ENCODE assay signal across 8 cellular contexts in genomic region chr2:51710222-51710621, GRCh38.
DNase-seq lines count a peak whose midpoint lies in the region; ATAC-seq and TF ChIP-seq lines count a peak whose summit lies in the region.

No MANE protein-coding gene starts in this region.

- H3K4me1 Mint-ChIP-seq in neural progenitor cell, result peaks cover 13% of the 10 kb centered on the region

- H3K4me2 ChIP-seq in neural progenitor cell, result no peak overlapping the region

- no peaks in the 10 kb centered on the region for H4K20me1 ChIP-seq in neural progenitor cell (ENCODE audit: low read depth)

- H3K4me1 ChIP-seq in neural progenitor cell (no peaks in the 10 kb centered on the region), left lung (no peaks in the 10 kb centered on the region)

- H3K9ac ChIP-seq in neural progenitor cell, result no peak overlapping the region

- H2AFZ ChIP-seq in neural progenitor cell (replicated peaks), result peak overlapping the region; percentile 66

- H3K27me3 ChIP-seq in neural progenitor cell, result no peaks in the 10 kb centered on the region
- no peaks in the 10 kb centered on the region for H3K27me3 ChIP-seq in left lung

- H3F3A ChIP-seq in neural progenitor cell (ENCODE audit: low read depth), result no peaks in the 10 kb centered on the region

- no peak overlapping the region for H3K4me3 ChIP-seq in neural progenitor cell
- H3K4me3 ChIP-seq in left lung, result no peak overlapping the region

- peaks cover 5% of the 10 kb centered on the region for H3K9me3 ChIP-seq in neural progenitor cell (ENCODE audit: low read depth)
- H3K9me3 ChIP-seq in left lung, result peaks cover 0 to 10% of the 10 kb centered on the region in 2 donors

- TF ChIP-seq CTCF in neural progenitor cell (IDR thresholded peaks at IDR 0.05) (peak; percentile 68), left lung (IDR thresholded peaks at IDR 0.05) (no peak)

- no peaks in the 10 kb centered on the region for H3K36me3 ChIP-seq in neural progenitor cell
- no peaks in the 10 kb centered on the region for H3K36me3 ChIP-seq in left lung

- no peak overlapping the region for H3K4me3 Mint-ChIP-seq in neural progenitor cell

- peaks cover 2% of the 10 kb centered on the region for H3K27me3 Mint-ChIP-seq in neural progenitor cell (ENCODE audit: insufficient read depth, low read depth)

- H3K27ac ChIP-seq in neural progenitor cell, result no peak overlapping the region
- no peak overlapping the region for H3K27ac ChIP-seq in left lung

- ATAC-seq in HG03175 (IDR thresholded peaks at IDR 0.05; ENCODE audit: unreplicated experiment) (peak; percentile 78), left lung (no peak)

- no peak overlapping the region for H3K27ac Mint-ChIP-seq in neural progenitor cell

- H3K36me3 Mint-ChIP-seq in neural progenitor cell, result no peaks in the 10 kb centered on the region

- intact Hi-C loops in left lung (cut with DNase I), result no loop called here

- H3K79me2 ChIP-seq in neural progenitor cell (ENCODE audit: low read depth), result no peaks in the 10 kb centered on the region

- DNase-seq in NCI-H1105 treated with DMSO at 0.1 percent for 48 hours (lab: John Stamatoyannopoulos, UW), result peak; percentile 40
- no peak for DNase-seq in NCI-H1105 (lab: John Stamatoyannopoulos, UW)
- DNase-seq in SK-N-DZ (ENCODE audit: low spot score), result peak; percentile 6
- peak; percentile 59 for DNase-seq in neural progenitor cell (ENCODE audit: low spot score)
- DNase-seq in left lung, result no peak
- no peak for DNase-seq in cerebellum (ENCODE audit: low spot score)
- no peak for DNase-seq in NCI-H2196 (lab: John Stamatoyannopoulos, UW; ENCODE audit: unreplicated experiment)

- H3K9me3 Mint-ChIP-seq in neural progenitor cell, result peaks cover 15% of the 10 kb centered on the region

Comparison
In these comparisons a context has a peak if more than half of its experiments do, and no peak if none do; other contexts are left out.
1. DNase-seq: peak in NCI-H1105 treated with DMSO at 0.1 percent for 48 hours (single experiment), SK-N-DZ (single experiment) and neural progenitor cell (single experiment); none in NCI-H1105 (single experiment), left lung (0 of 2), cerebellum (single experiment) and NCI-H2196 (single experiment).